8 cellular contexts compared by ENCODE assay signal in the genomic region with DNA sequence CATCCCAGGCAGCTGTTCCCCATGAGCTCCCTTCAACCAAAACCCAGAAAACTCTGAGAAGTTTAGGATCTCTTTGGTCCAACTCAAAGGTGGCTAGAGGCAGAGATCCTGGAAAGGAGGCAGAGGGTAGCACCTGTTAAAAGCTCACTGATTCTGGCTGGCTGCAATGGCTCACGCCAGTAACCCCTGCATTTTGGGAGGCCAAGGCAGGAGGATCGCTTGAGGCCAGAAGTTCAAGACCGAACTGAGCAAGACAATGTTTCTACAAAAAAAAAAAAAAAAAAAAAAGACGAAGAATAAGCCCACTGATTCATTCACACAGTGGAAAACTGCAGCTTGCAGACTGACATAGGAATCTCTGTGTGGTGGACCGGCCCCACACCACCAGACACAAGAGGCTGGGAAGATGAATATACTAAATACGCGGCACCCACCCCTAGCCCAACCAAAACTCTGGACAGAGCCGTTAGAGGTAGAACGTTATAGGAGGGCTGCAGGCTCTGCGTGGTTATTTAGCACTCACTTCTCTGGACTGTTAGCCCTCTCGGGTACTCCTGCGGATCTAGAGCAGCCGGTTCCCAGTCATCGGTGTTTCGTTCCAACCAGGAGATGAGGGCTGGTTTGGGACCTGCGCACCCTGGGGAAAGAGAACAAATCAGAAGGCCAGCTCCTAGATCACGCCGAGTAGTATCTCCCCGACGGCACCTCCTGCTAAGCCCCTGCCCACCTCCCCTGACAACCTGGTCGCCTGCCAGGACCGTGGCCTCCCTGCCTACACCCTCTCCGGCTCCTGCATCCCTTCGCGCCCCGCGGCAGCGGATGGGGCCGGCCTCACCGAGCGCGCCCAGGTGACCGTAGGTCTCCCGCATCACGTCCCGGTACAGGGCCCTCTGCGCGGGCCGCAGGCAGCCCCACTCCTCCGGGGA. TPM values are rescaled to one million over a fixed set of nuclear protein-coding genes. Genes with fewer than 3 reads are reported as not detected.
DNase-seq lines count a peak whose midpoint lies in the region; ATAC-seq and TF ChIP-seq lines count a peak whose summit lies in the region.

No MANE protein-coding gene starts in this region.

- peak; percentile 41 for ATAC-seq in GM21723 (IDR thresholded peaks at IDR 0.05; ENCODE audit: unreplicated experiment)

- peaks cover 15% of the 10 kb centered on the region for H3K4me1 Mint-ChIP-seq in activated CD4-positive, alpha-beta memory T cell treated with anti-CD3 and anti-CD28 coated beads for 36 hours (ENCODE audit: low read depth)
- peaks cover 7% of the 10 kb centered on the region for H3K4me1 Mint-ChIP-seq in mesothelial cell of epicardium

- POLR2A ChIA-PET in activated CD4-positive, alpha-beta memory T cell treated with anti-CD3 and anti-CD28 coated beads for 36 hours (lab: Charles Lee): interaction anchor here (0.6 to 2.2 kb wide), 8 partner anchors 11 to 179 kb away, joined by 3 to 15 read pairs (median 6); a partner anchor contains a TSS

- peak overlapping the region; percentile 84 to 96 (median 90) for H3K4me3 ChIP-seq in subcutaneous abdominal adipose tissue (ENCODE audit: low read depth in 1 of 5, low read length in 5 of 5)

- H3K36me3 ChIP-seq in ES-I3 (ENCODE audit: insufficient read depth, low read length) (peaks cover 7% of the 10 kb centered on the region; the same call in 1 of the 2 replicates), subcutaneous abdominal adipose tissue (ENCODE audit: control insufficient read depth in 5 of 5, insufficient read depth in 5 of 5, low read length in 5 of 5) (peaks cover 0 to 30% (median 20%) of the 10 kb centered on the region in 5 donors)

- H3K9ac ChIP-seq in ES-I3 (ENCODE audit: low read depth, low read length): peak overlapping the region; percentile 99
- peak overlapping the region; percentile 56 to 100 (median 99) for H3K9ac ChIP-seq in subcutaneous abdominal adipose tissue (ENCODE audit: low read length in 5 of 5)

- H3K4me3 Mint-ChIP-seq in activated CD4-positive, alpha-beta memory T cell treated with anti-CD3 and anti-CD28 coated beads for 36 hours: peak overlapping the region; percentile 89
- H3K4me3 Mint-ChIP-seq in mesothelial cell of epicardium: peak overlapping the region; percentile 91

- peak overlapping the region; percentile 94 for H3K27ac Mint-ChIP-seq in activated CD4-positive, alpha-beta memory T cell treated with anti-CD3 and anti-CD28 coated beads for 36 hours
- H3K27ac Mint-ChIP-seq in mesothelial cell of epicardium: peak overlapping the region; percentile 97

- peak overlapping the region; percentile 58 for H3K27ac ChIP-seq in epithelial cell of prostate
- H3K27ac ChIP-seq in subcutaneous abdominal adipose tissue (ENCODE audit: low read depth, low read length): peak overlapping the region; percentile 89

- DNase-seq in M059J (ENCODE audit: low read depth) (peak; percentile 38), epithelial cell of prostate (ENCODE audit: low read depth, low spot score) (no peak), mesothelial cell of epicardium (ENCODE audit: low spot score in 2 of 2, unreplicated experiment in 2 of 2) (peak; percentile 37 to 74), NOMO-1 treated with DMSO at 0.1 percent for 48 hours (lab: John Stamatoyannopoulos, UW; ENCODE audit: unreplicated experiment) (no peak)
- peak; percentile 66 for DNase-seq in activated CD4-positive, alpha-beta memory T cell treated with anti-CD3 and anti-CD28 coated beads for 36 hours

- no peaks in the 10 kb centered on the region for H3K4me1 ChIP-seq in ES-I3 (ENCODE audit: insufficient read depth, low read length)
- H3K4me1 ChIP-seq in subcutaneous abdominal adipose tissue (ENCODE audit: control insufficient read depth in 5 of 5, insufficient read depth in 5 of 5, low read length in 5 of 5): peaks cover 2 to 35% (median 22%) of the 10 kb centered on the region in 5 donors

- H3K27me3 Mint-ChIP-seq in activated CD4-positive, alpha-beta memory T cell treated with anti-CD3 and anti-CD28 coated beads for 36 hours: no peaks in the 10 kb centered on the region
- H3K27me3 Mint-ChIP-seq in mesothelial cell of epicardium (ENCODE audit: low read depth): no peaks in the 10 kb centered on the region

- TF ChIP-seq CTCF in mesothelial cell of epicardium (IDR thresholded peaks at IDR 0.05; ENCODE audit: unreplicated experiment): no peak

- H3K36me3 Mint-ChIP-seq in activated CD4-positive, alpha-beta memory T cell treated with anti-CD3 and anti-CD28 coated beads for 36 hours: peaks cover 16% of the 10 kb centered on the region
- peaks cover 13% of the 10 kb centered on the region for H3K36me3 Mint-ChIP-seq in mesothelial cell of epicardium

- H3K9me3 ChIP-seq in ES-I3 (ENCODE audit: control insufficient read depth, insufficient read depth, low read length) (no peaks in the 10 kb centered on the region), subcutaneous abdominal adipose tissue (ENCODE audit: control insufficient read depth in 5 of 5, low read length in 5 of 5) (no peaks in the 10 kb centered on the region)

- no peaks in the 10 kb centered on the region for H3K9me3 Mint-ChIP-seq in activated CD4-positive, alpha-beta memory T cell treated with anti-CD3 and anti-CD28 coated beads for 36 hours
- no peaks in the 10 kb centered on the region for H3K9me3 Mint-ChIP-seq in mesothelial cell of epicardium

- CTCF ChIA-PET in activated CD4-positive, alpha-beta memory T cell treated with anti-CD3 and anti-CD28 coated beads for 36 hours (lab: Charles Lee): interaction anchor here (0.6 to 5.1 kb wide), 12 partner anchors 11 to 239 kb away, joined by 3 to 45 read pairs (median 4); a partner anchor contains a TSS

- H3K27me3 ChIP-seq in subcutaneous abdominal adipose tissue (ENCODE audit: control insufficient read depth in 5 of 5, insufficient read depth in 4 of 5, low read length in 5 of 5): no peaks in the 10 kb centered on the region

- intact Hi-C loops in activated CD4-positive, alpha-beta memory T cell treated with anti-CD3 and anti-CD28 coated beads for 36 hours (cut with micrococcal nuclease): no loop called here

RNA-seq across cellular contexts. Expression of a gene that starts 0.9 kb away (rescaled TPM):
- 9.9 and 12.7 TPM in 2 replicates for total RNA-seq in M059J (2014; rRNA removed; shearing (Covaris generic))
- total RNA-seq in activated CD4-positive, alpha-beta memory T cell treated with anti-CD3 and anti-CD28 coated beads for 36 hours: 1 to 10 TPM; 8.7 to 9.9 TPM
- 12.1 to 13.7 TPM (median 12.4 TPM) in 3 replicates for total RNA-seq in mesothelial cell of epicardium

RNA-seq across cellular contexts. Expression of a gene that starts 23.8 kb away (rescaled TPM):
- 4.0 and 6.3 TPM in 2 replicates for total RNA-seq in M059J (2014; rRNA removed; shearing (Covaris generic))
- 10 to 100 TPM; 14.0 to 15.0 TPM for total RNA-seq in activated CD4-positive, alpha-beta memory T cell treated with anti-CD3 and anti-CD28 coated beads for 36 hours
- total RNA-seq in mesothelial cell of epicardium: 28.0 to 31.9 TPM (median 29.0 TPM) in 3 replicates

RNA-seq across cellular contexts. Expression of a gene that starts 37.8 kb away (rescaled TPM):
- total RNA-seq in M059J (2014; rRNA removed; shearing (Covaris generic)): 7.6 and 10.5 TPM in 2 replicates
- total RNA-seq in activated CD4-positive, alpha-beta memory T cell treated with anti-CD3 and anti-CD28 coated beads for 36 hours: 1 to 10 TPM; 9.2 to 9.3 TPM
- 10.1 to 12.0 TPM (median 11.3 TPM) in 3 replicates for total RNA-seq in mesothelial cell of epicardium

RNA-seq across cellular contexts. Expression of a gene that starts 41.5 kb away (rescaled TPM):
- 6.1 and 14.1 TPM in 2 replicates for total RNA-seq in M059J (2014; rRNA removed; shearing (Covaris generic))
- 10 to 100 TPM; 73.2 to 83.2 TPM for total RNA-seq in activated CD4-positive, alpha-beta memory T cell treated with anti-CD3 and anti-CD28 coated beads for 36 hours
- 39.1 to 43.7 TPM (median 43.5 TPM) in 3 replicates for total RNA-seq in mesothelial cell of epicardium

RNA-seq across cellular contexts. Expression of a gene that starts 49.0 kb away (rescaled TPM):
- 7.5 and 14.2 TPM in 2 replicates for total RNA-seq in M059J (2014; rRNA removed; shearing (Covaris generic))
- total RNA-seq in activated CD4-positive, alpha-beta memory T cell treated with anti-CD3 and anti-CD28 coated beads for 36 hours: 10 to 100 TPM; 91.8 to 95.6 TPM
- total RNA-seq in mesothelial cell of epicardium: 93.0 to 98.4 TPM (median 97.5 TPM) in 3 replicates

Comparison
In these comparisons a context has a peak if more than half of its experiments do, and no peak if none do; other contexts are left out.
1. DNase-seq: peak in M059J (single experiment), activated CD4-positive, alpha-beta memory T cell treated with anti-CD3 and anti-CD28 coated beads for 36 hours (single experiment) and mesothelial cell of epicardium (2 of 2); none in epithelial cell of prostate (single experiment) and NOMO-1 treated with DMSO at 0.1 percent for 48 hours (single experiment).